11 cellular contexts compared by ENCODE assay signal in the genomic region with DNA sequence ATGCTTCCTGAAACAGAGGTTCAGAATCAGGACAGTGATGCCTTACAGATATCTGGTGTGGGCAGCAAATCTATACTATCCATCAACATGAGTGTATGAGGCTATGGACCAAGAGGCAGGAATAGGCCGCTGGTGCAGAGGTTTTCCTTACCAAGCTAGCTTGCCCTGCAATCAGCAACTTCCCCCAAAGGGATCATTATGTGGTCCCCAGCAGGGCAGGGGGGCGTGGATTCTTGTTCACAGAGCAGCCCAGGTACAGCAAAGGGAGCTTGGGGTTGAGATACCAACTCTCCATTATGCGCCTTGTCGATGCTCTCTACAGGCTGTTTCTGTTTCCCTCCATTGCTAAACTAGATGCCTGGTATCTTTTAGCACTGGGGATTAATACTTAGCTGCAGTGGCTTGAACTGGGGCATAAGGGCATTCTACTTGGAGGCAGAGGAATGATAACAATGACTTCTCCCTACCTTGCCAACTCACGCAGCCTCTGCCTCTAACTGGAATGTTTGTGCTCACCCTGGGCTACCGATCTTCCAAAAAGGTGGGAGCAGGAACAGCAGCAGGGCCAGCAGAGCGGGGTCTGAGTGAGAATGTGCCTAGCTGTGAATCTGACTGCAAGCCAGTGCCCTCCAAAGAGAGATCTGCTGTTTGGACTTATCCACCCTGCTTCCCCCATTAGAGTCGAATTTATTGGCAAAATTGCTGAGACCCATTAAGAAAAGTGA. TPM values are rescaled to one million over a fixed set of nuclear protein-coding genes. Genes with fewer than 3 reads are reported as not detected.
A peak's percentile ranks its signal among the peaks of the same experiment; 100 is the strongest.
DNase-seq lines count a peak whose midpoint lies in the region; ATAC-seq and TF ChIP-seq lines count a peak whose summit lies in the region.
"Had no signal": no experiment of that assay in that cellular context is flagged by ENCODE, and none has a peak within 500 bp of the region (broad histone marks: within the 10 kb centered on the region; RNA-seq: fewer than 3 reads in every experiment).

No MANE protein-coding gene starts in this region.

- ATAC-seq in activated naive CD8-positive, alpha-beta T cell treated with anti-CD3 and anti-CD28 coated beads, Interleukin-2, amount 50 U/mL, for 24 hours, result no peak
- ATAC-seq in thoracic aorta (ENCODE audit: insufficient number of reproducible peaks, low FRiP score, low read depth), result no peak
- ATAC-seq in GM19455 (IDR thresholded peaks at IDR 0.05; ENCODE audit: unreplicated experiment), result no peak
- no peak for ATAC-seq in GM21515 (IDR thresholded peaks at IDR 0.05; ENCODE audit: unreplicated experiment)

- H3K27ac Mint-ChIP-seq in activated naive CD4-positive, alpha-beta T cell treated with anti-CD3 and anti-CD28 coated beads for 36 hours, result no peak overlapping the region
- peak overlapping the region; percentile 19 for H3K27ac Mint-ChIP-seq in activated naive CD8-positive, alpha-beta T cell treated with anti-CD3 and anti-CD28 coated beads, Interleukin-2, amount 50 U/mL, for 24 hours

- no peak for DNase-seq in activated naive CD4-positive, alpha-beta T cell treated with anti-CD3 and anti-CD28 coated beads for 36 hours
- DNase-seq in activated naive CD4-positive, alpha-beta T cell (lab: John Stamatoyannopoulos, UW), result no peak
- no peak for DNase-seq in activated naive CD8-positive, alpha-beta T cell treated with anti-CD3 and anti-CD28 coated beads, Interleukin-2, amount 50 U/mL, for 24 hours
- DNase-seq in thoracic aorta (ENCODE audit: low spot score) (no peak), NCI-H510A (lab: John Stamatoyannopoulos, UW) (no peak)
- DNase-seq: AML-193, hippocampal formation had no signal

- intact Hi-C loops in activated naive CD4-positive, alpha-beta T cell treated with anti-CD3 and anti-CD28 coated beads for 36 hours (cut with micrococcal nuclease), result loop anchor here (2.0 kb wide), 1 partner anchor 80 kb away; no protein-coding TSS in a partner anchor

- CTCF ChIA-PET in activated naive CD4-positive, alpha-beta T cell treated with anti-CD3 and anti-CD28 coated beads for 36 hours (lab: Charles Lee), result interaction anchor here (0.8 to 2.8 kb wide), 5 partner anchors 48 to 190 kb away, joined by 3 to 10 read pairs (median 4); no protein-coding TSS in a partner anchor

- H3K9me3 Mint-ChIP-seq in activated naive CD4-positive, alpha-beta T cell treated with anti-CD3 and anti-CD28 coated beads for 36 hours, result no peaks in the 10 kb centered on the region
- no peaks in the 10 kb centered on the region for H3K9me3 Mint-ChIP-seq in activated naive CD8-positive, alpha-beta T cell treated with anti-CD3 and anti-CD28 coated beads, Interleukin-2, amount 50 U/mL, for 24 hours

- H3K4me1 Mint-ChIP-seq in activated naive CD4-positive, alpha-beta T cell treated with anti-CD3 and anti-CD28 coated beads for 36 hours (ENCODE audit: low read depth), result peaks cover 25% of the 10 kb centered on the region
- peaks cover 28% of the 10 kb centered on the region for H3K4me1 Mint-ChIP-seq in activated naive CD8-positive, alpha-beta T cell treated with anti-CD3 and anti-CD28 coated beads, Interleukin-2, amount 50 U/mL, for 24 hours

- H3K4me1 ChIP-seq in mesodermal cell (ENCODE audit: control insufficient read depth, insufficient read depth, low read length, poor library complexity, severe bottlenecking) (peaks cover 5% of the 10 kb centered on the region), thoracic aorta (ENCODE audit: control insufficient read depth in 1 of 2, low read depth in 2 of 2) (peaks cover 0 to 8% of the 10 kb centered on the region in 2 donors)

- H3K27ac ChIP-seq in mesodermal cell (ENCODE audit: low read depth, low read length, severe bottlenecking) (no peak overlapping the region), thoracic aorta (no peak overlapping the region)

- no peaks in the 10 kb centered on the region for H3K36me3 Mint-ChIP-seq in activated naive CD4-positive, alpha-beta T cell treated with anti-CD3 and anti-CD28 coated beads for 36 hours (ENCODE audit: low read depth)
- H3K36me3 Mint-ChIP-seq in activated naive CD8-positive, alpha-beta T cell treated with anti-CD3 and anti-CD28 coated beads, Interleukin-2, amount 50 U/mL, for 24 hours (ENCODE audit: low read depth), result no peaks in the 10 kb centered on the region

- H3K9me3 ChIP-seq in mesodermal cell (ENCODE audit: control insufficient read depth, low read length) (no peaks in the 10 kb centered on the region), thoracic aorta (no peaks in the 10 kb centered on the region)

- no peaks in the 10 kb centered on the region for H3K36me3 ChIP-seq in mesodermal cell (ENCODE audit: control insufficient read depth, insufficient read depth, low read length)
- no peaks in the 10 kb centered on the region for H3K36me3 ChIP-seq in thoracic aorta

- H3K4me3 ChIP-seq in mesodermal cell (ENCODE audit: extremely low read depth, insufficient read depth, low read length, poor library complexity, severe bottlenecking) (peak overlapping the region; percentile 22), thoracic aorta (peak overlapping the region; percentile 61)

- 50 to 76% methylated on average over 2 to 7 of the region's 8 CpGs for WGBS in mesodermal cell (ENCODE audit: insufficient coverage in 2 of 2), 2 experiments

- TF ChIP-seq CTCF in thoracic aorta (IDR thresholded peaks at IDR 0.05), result no peak

- H3K27me3 ChIP-seq in thoracic aorta (replicated peaks; ENCODE audit: insufficient read depth), result no peaks in the 10 kb centered on the region

- no peaks in the 10 kb centered on the region for H3K27me3 Mint-ChIP-seq in activated naive CD4-positive, alpha-beta T cell treated with anti-CD3 and anti-CD28 coated beads for 36 hours (ENCODE audit: low read depth)
- no peaks in the 10 kb centered on the region for H3K27me3 Mint-ChIP-seq in activated naive CD8-positive, alpha-beta T cell treated with anti-CD3 and anti-CD28 coated beads, Interleukin-2, amount 50 U/mL, for 24 hours

- H3K4me3 Mint-ChIP-seq in activated naive CD4-positive, alpha-beta T cell treated with anti-CD3 and anti-CD28 coated beads for 36 hours, result peak overlapping the region; percentile 70
- peak overlapping the region; percentile 70 for H3K4me3 Mint-ChIP-seq in activated naive CD8-positive, alpha-beta T cell treated with anti-CD3 and anti-CD28 coated beads, Interleukin-2, amount 50 U/mL, for 24 hours

RNA-seq across cellular contexts. Expression of gene KRT1, which starts 10.3 kb away (rescaled TPM):
- total RNA-seq in activated naive CD4-positive, alpha-beta T cell treated with anti-CD3 and anti-CD28 coated beads for 36 hours, result not detected
- polyA plus RNA-seq in mesodermal cell (2013, experiment 1 of 2), result not detected
- polyA plus RNA-seq in mesodermal cell (2013, experiment 2 of 2), result not detected
- total RNA-seq in thoracic aorta, result 1 to 10 TPM in 1 of 2 donors, not detected in 1; 3.5 TPM
- total RNA-seq: pulmonary artery endothelial cell had no signal

RNA-seq across cellular contexts. Expression of gene KRT77, which starts 12.8 kb away (rescaled TPM):
- not detected for total RNA-seq in activated naive CD4-positive, alpha-beta T cell treated with anti-CD3 and anti-CD28 coated beads for 36 hours
- not detected for polyA plus RNA-seq in mesodermal cell (2013, experiment 1 of 2)
- polyA plus RNA-seq in mesodermal cell (2013, experiment 2 of 2), result not detected
- under 1 TPM in 1 of 2 donors, not detected in 1; 0.41 TPM for total RNA-seq in thoracic aorta
- total RNA-seq: pulmonary artery endothelial cell had no signal

RNA-seq across cellular contexts. Expression of gene KRT2, which starts 38.5 kb away (rescaled TPM):
- not detected for total RNA-seq in activated naive CD4-positive, alpha-beta T cell treated with anti-CD3 and anti-CD28 coated beads for 36 hours
- polyA plus RNA-seq in mesodermal cell (2013, experiment 1 of 2), result not detected
- polyA plus RNA-seq in mesodermal cell (2013, experiment 2 of 2), result not detected
- 1 to 10 TPM in 1 of 2 donors, not detected in 1; 1.4 TPM for total RNA-seq in thoracic aorta
- total RNA-seq: pulmonary artery endothelial cell had no signal
